ENCODE assay signal across 8 cellular contexts in the genomic region with DNA sequence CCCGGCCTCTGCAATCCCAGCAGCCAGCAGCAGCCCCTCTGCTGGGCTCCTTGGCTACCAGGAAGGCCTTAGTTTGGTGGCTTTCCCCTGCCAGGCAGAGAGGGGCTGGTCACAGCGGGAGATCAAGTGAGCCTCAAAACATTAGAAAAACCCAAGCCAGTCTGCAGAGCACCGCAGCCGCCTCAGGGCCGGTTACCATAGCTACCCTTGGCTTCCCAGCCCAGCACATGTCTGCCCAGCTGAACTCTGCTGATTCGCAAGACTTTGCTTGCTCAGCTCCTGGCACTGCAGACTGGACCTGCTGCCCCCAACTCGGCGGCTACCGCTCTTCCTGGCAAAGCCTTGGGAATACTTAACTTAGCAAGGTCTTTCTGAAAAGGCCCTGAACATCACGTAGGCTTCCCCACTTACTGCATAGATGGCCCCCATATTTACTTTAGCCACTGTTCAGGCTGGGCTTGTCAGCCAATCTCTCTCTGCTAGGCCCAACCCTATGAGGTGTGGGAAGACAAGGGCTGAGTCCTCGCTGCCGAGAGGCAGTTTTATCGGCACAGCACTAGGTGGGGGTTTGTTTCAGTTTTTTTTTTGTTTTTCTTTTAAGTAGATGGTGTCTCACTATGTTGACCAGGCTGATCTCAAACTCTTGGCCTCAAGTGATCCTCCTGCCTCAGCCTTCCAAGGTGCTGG. TPM values are rescaled to one million over a fixed set of nuclear protein-coding genes. Genes with fewer than 3 reads are reported as not detected.
DNase-seq lines count a peak whose midpoint lies in the region; ATAC-seq and TF ChIP-seq lines count a peak whose summit lies in the region.

No MANE protein-coding gene starts in this region.

- H3K9me3 Mint-ChIP-seq in osteocyte (ENCODE audit: unreplicated experiment) = no peaks in the 10 kb centered on the region

- ATAC-seq in GM18873 (IDR thresholded peaks at IDR 0.05; ENCODE audit: low FRiP score, unreplicated experiment) = no peak
- ATAC-seq in HG03039 (IDR thresholded peaks at IDR 0.05; ENCODE audit: unreplicated experiment) = no peak
- no peak for ATAC-seq in HG03460 (IDR thresholded peaks at IDR 0.05; ENCODE audit: unreplicated experiment)

- no peaks in the 10 kb centered on the region for H3K27me3 Mint-ChIP-seq in osteocyte (ENCODE audit: unreplicated experiment)

- DNase-seq in EL (peak; percentile 89), NCI-H526 (lab: John Stamatoyannopoulos, UW) (peak; percentile 85 to 94), fibroblast of peridontal ligament (ENCODE audit: extremely low read depth) (peak; percentile 83), osteocyte (ENCODE audit: extremely low spot score, unreplicated experiment) (peak; percentile 93), inferior parietal cortex (ENCODE audit: extremely low spot score) (no peak)

- no peak for TF ChIP-seq CTCF in osteocyte (IDR thresholded peaks at IDR 0.05)

- H3K36me3 Mint-ChIP-seq in osteocyte (ENCODE audit: unreplicated experiment) = no peaks in the 10 kb centered on the region

- peaks cover 54% of the 10 kb centered on the region for H3K4me1 Mint-ChIP-seq in osteocyte (ENCODE audit: unreplicated experiment)

- peak overlapping the region; percentile 42 for H3K4me3 Mint-ChIP-seq in osteocyte (ENCODE audit: unreplicated experiment)

- H3K27ac Mint-ChIP-seq in osteocyte (ENCODE audit: unreplicated experiment) = peak overlapping the region; percentile 88

RNA-seq across cellular contexts. Expression of a gene that starts 28.6 kb away (rescaled TPM):
- total RNA-seq in osteocyte = 33.0 and 34.9 TPM in 2 replicates

RNA-seq across cellular contexts. Expression of a gene that starts 34.2 kb away (rescaled TPM):
- total RNA-seq in osteocyte = 33.5 and 36.3 TPM in 2 replicates

RNA-seq across cellular contexts. Expression of a gene that starts 35.0 kb away (rescaled TPM):
- total RNA-seq in osteocyte = not detected in 2 replicates

RNA-seq across cellular contexts. Expression of a gene that starts 54.1 kb away (rescaled TPM):
- total RNA-seq in osteocyte = 26.4 and 27.9 TPM in 2 replicates

RNA-seq across cellular contexts. Expression of a gene that starts 59.7 kb away (rescaled TPM):
- total RNA-seq in osteocyte = 28.8 and 29.1 TPM in 2 replicates
